8 cellular contexts compared by ENCODE assay signal in genomic region chrX:151082077-151082948, GRCh38.
DNase-seq lines count a peak whose midpoint lies in the region; ATAC-seq and TF ChIP-seq lines count a peak whose summit lies in the region.

No MANE protein-coding gene starts in this region.

- no peaks in the 10 kb centered on the region for H3K27me3 ChIP-seq in CD8-positive, alpha-beta T cell (ENCODE audit: insufficient read depth, low read length)
- H3K27me3 ChIP-seq in NT2/D1 (ENCODE audit: insufficient read depth, insufficient read length), result no peaks in the 10 kb centered on the region

- peak overlapping the region; percentile 22 for H3K4me3 Mint-ChIP-seq in CD8-positive, alpha-beta T cell
- peak overlapping the region; percentile 21 to 69 (median 59) for H3K4me3 Mint-ChIP-seq in nephron

- peaks cover 3% of the 10 kb centered on the region for H3K4me1 ChIP-seq in CD8-positive, alpha-beta T cell (ENCODE audit: insufficient read depth, low read length)
- H3K4me1 ChIP-seq in NT2/D1 (ENCODE audit: insufficient read depth, insufficient read length), result no peaks in the 10 kb centered on the region

- peaks cover 17% of the 10 kb centered on the region for H3K27me3 Mint-ChIP-seq in CD8-positive, alpha-beta T cell (ENCODE audit: low read depth)
- peaks cover 5% of the 10 kb centered on the region for H3K27me3 Mint-ChIP-seq in nephron (ENCODE audit: low read depth)

- DNase-seq in CD8-positive, alpha-beta T cell, result peak; percentile 19 to 70 (median 38)
- DNase-seq in NT2/D1 (ENCODE audit: low read depth, low spot score), result no peak
- DNase-seq in activated T-cell treated with anti-CD3 and anti-CD28 coated beads, Interleukin-2, amount 50 U/mL, for 1 hour, result peak; percentile 68
- DNase-seq in fibroblast of gingiva (ENCODE audit: low read depth), result peak; percentile 35
- peak; percentile 66 for DNase-seq in stimulated activated naive CD8-positive, alpha-beta T cell treated with anti-CD3 and anti-CD28 coated beads, Interleukin-15, Interleukin-2, amounts not matched to agents 100 U/mL and 50 U/mL, for 24 hours

- no peaks in the 10 kb centered on the region for H3K36me3 ChIP-seq in CD8-positive, alpha-beta T cell (ENCODE audit: insufficient read depth, low read length)
- H3K36me3 ChIP-seq in NT2/D1 (ENCODE audit: insufficient read depth, insufficient read length, low read length), result no peaks in the 10 kb centered on the region

- peaks cover 4% of the 10 kb centered on the region for H3K4me1 Mint-ChIP-seq in CD8-positive, alpha-beta T cell (ENCODE audit: low read depth)
- no peaks in the 10 kb centered on the region for H3K4me1 Mint-ChIP-seq in nephron

- no peak overlapping the region for H3K27ac Mint-ChIP-seq in CD8-positive, alpha-beta T cell
- H3K27ac Mint-ChIP-seq in nephron, result no peak overlapping the region

- no peak overlapping the region for H3K4me3 ChIP-seq in CD8-positive, alpha-beta T cell (ENCODE audit: low read depth, low read length)
- peak overlapping the region; percentile 21 for H3K4me3 ChIP-seq in NT2/D1 (ENCODE audit: insufficient read length, low read depth)

- H3K27ac ChIP-seq in CD8-positive, alpha-beta T cell (ENCODE audit: low read depth, low read length), result no peak overlapping the region

- TF ChIP-seq CTCF in CD8-positive, alpha-beta T cell (IDR thresholded peaks at IDR 0.05), result peak; percentile 66
- peak; percentile 79 to 88 (median 83) for TF ChIP-seq CTCF in nephron (IDR thresholded peaks at IDR 0.05; ENCODE audit: unreplicated experiment in 3 of 3)

- no peaks in the 10 kb centered on the region for H3K9me3 Mint-ChIP-seq in CD8-positive, alpha-beta T cell
- peaks cover 6% of the 10 kb centered on the region for H3K9me3 Mint-ChIP-seq in nephron

- ATAC-seq in CD8-positive, alpha-beta T cell, result peak; percentile 78
- peak; percentile 90 for ATAC-seq in GM19372 (IDR thresholded peaks at IDR 0.05; ENCODE audit: low read depth, unreplicated experiment)
- ATAC-seq in HG03520 (IDR thresholded peaks at IDR 0.05; ENCODE audit: unreplicated experiment), result peak; percentile 84
- ATAC-seq in stimulated activated naive CD8-positive, alpha-beta T cell treated with anti-CD3 and anti-CD28 coated beads, Interleukin-15, Interleukin-2, amounts not matched to agents 100 U/mL and 50 U/mL, for 24 hours, result peak; percentile 85

- POLR2A ChIA-PET in CD8-positive, alpha-beta T cell (lab: Charles Lee), result no interaction called here

- H3K9ac ChIP-seq in NT2/D1 (ENCODE audit: insufficient read length, low read depth), result peak overlapping the region; percentile 32

- H3K9me3 ChIP-seq in CD8-positive, alpha-beta T cell (ENCODE audit: low read length), result no peaks in the 10 kb centered on the region
- H3K9me3 ChIP-seq in NT2/D1 (ENCODE audit: insufficient read depth, low read length), result no peaks in the 10 kb centered on the region

- no peaks in the 10 kb centered on the region for H3K36me3 Mint-ChIP-seq in CD8-positive, alpha-beta T cell
- H3K36me3 Mint-ChIP-seq in nephron (ENCODE audit: low read depth), result no peaks in the 10 kb centered on the region

- CTCF ChIA-PET in CD8-positive, alpha-beta T cell (lab: Charles Lee), result interaction anchor here (0.7 to 6.8 kb wide), 12 partner anchors 10 to 1097 kb away, joined by 3 to 107 read pairs (median 4); no protein-coding TSS in a partner anchor

- intact Hi-C loops in CD8-positive, alpha-beta T cell (cut with DNase I, micrococcal nuclease), result loop anchor here in 1 of 2 experiments (1.0 kb wide), 1 partner anchor 310 kb away; no protein-coding TSS in a partner anchor
